In the genomic region with DNA sequence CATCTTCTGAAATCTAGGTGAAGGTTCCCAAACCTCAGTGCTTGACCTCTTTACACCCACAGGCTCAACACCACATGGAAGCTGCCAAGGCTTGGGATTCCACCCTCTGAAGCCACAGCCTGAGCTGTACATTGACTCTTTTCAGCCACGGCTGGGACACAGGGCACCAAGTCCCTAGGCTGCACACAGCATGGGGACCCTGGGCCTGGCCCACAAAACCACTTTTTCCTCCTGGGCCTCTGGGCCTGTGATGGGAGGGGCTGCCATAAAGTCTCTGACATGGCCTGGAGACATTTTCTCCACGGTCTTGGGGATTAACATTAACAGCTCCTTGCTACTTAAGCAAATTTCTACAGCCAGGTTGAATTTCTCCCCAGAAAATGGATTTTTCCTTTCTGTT, we compare ENCODE assay signal across 5 cellular contexts.
DNase-seq lines count a peak whose midpoint lies in the region; ATAC-seq, FAIRE-seq and TF ChIP-seq lines count a peak whose summit lies in the region.
"Not testable (repeated sequence)": the region's sequence is repeated elsewhere in the genome, so short reads cannot be mapped to it uniquely, and the experiment has no call there.

No MANE protein-coding gene starts in this region.

- not testable (repeated sequence) for H3K27ac Mint-ChIP-seq in activated CD4-positive, alpha-beta T cell treated with anti-CD3 and anti-CD28 coated beads, Interleukin-2, amount 10 ng/mL, durations not matched to agents 24 days and 14 days; endodermal cell

- H3K9me3 Mint-ChIP-seq in activated CD4-positive, alpha-beta T cell treated with anti-CD3 and anti-CD28 coated beads, Interleukin-2, amount 10 ng/mL, durations not matched to agents 24 days and 14 days = not testable (repeated sequence)
- peaks cover 36% of the 10 kb centered on the region for H3K9me3 Mint-ChIP-seq in endodermal cell

- H3K4me2 ChIP-seq in A549; K562 (ENCODE audit: insufficient read depth, low read length): not testable (repeated sequence)

- FAIRE-seq in A549 (lab: Jason Lieb, UNC); K562 (lab: Jason Lieb, UNC): not testable (repeated sequence)

- POLR2A ChIA-PET in A549 (lab: Yijun Ruan, JAX); HEK293 (lab: Yijun Ruan, JAX); K562 (lab: Yijun Ruan, JAX): not testable (repeated sequence)

- not testable (repeated sequence) for H3K27me3 ChIP-seq in K562 (ENCODE audit: control insufficient read depth in 2 of 2, insufficient read depth in 2 of 2, low read length in 2 of 2); endodermal cell (ENCODE audit: control insufficient read depth, insufficient read depth, low read length, poor library complexity, severe bottlenecking)

- DNase-seq in A549 (ENCODE audit: low read depth in 1 of 2, low spot score in 1 of 2); K562 (ENCODE audit: extremely low read depth in 1 of 4, low spot score in 3 of 4); endodermal cell: not testable (repeated sequence)
- DNase-seq in activated CD4-positive, alpha-beta T cell treated with anti-CD3 and anti-CD28 coated beads, Interleukin-2, amount 10 ng/mL, durations not matched to agents 24 days and 14 days = peak; percentile 35

- H4K20me1 ChIP-seq in K562 (replicated peaks; ENCODE audit: control insufficient read depth, insufficient read depth, low read length) = not testable (repeated sequence)

- not testable (repeated sequence) for TF ChIP-seq RAD21 in A549 (conservative IDR thresholded peaks at IDR 0.05 in 1 of 2, IDR thresholded peaks at IDR 0.05 in 1 of 2); K562 (CRISPR knock-in tag; conservative IDR thresholded peaks at IDR 0.05 in 1 of 2, IDR thresholded peaks at IDR 0.05 in 1 of 2)

- not testable (repeated sequence) for H3K4me3 ChIP-seq in A549; HEK293 (ENCODE audit: low read depth, low read length); K562
- peak overlapping the region; percentile 53 for H3K4me3 ChIP-seq in endodermal cell (ENCODE audit: low read length)

- 100% methylated on average over 2 of the region's 2 CpGs for WGBS in A549 (ENCODE audit: missing lambda C conversion rate)
- WGBS in K562 (ENCODE audit: insufficient coverage, low coverage, missing lambda C conversion rate) = 13% methylated on average over 2 of the region's 2 CpGs
- WGBS in endodermal cell (ENCODE audit: insufficient coverage in 1 of 2, insufficient read length in 1 of 2), 2 experiments = 95 to 100% methylated on average over 2 of the region's 2 CpGs

- peaks cover 21% of the 10 kb centered on the region for H3K36me3 Mint-ChIP-seq in activated CD4-positive, alpha-beta T cell treated with anti-CD3 and anti-CD28 coated beads, Interleukin-2, amount 10 ng/mL, durations not matched to agents 24 days and 14 days (ENCODE audit: low read depth)
- H3K36me3 Mint-ChIP-seq in endodermal cell (ENCODE audit: low read depth) = peaks cover 57% of the 10 kb centered on the region

- not testable (repeated sequence) for H3K27ac ChIP-seq in A549; HEK293 (ENCODE audit: extremely low read depth, low read depth, low read length); K562 (ENCODE audit: extremely low read depth, low read depth, low read length); endodermal cell (ENCODE audit: low read depth, low read length)

- not testable (repeated sequence) for H3K4me3 Mint-ChIP-seq in activated CD4-positive, alpha-beta T cell treated with anti-CD3 and anti-CD28 coated beads, Interleukin-2, amount 10 ng/mL, durations not matched to agents 24 days and 14 days; endodermal cell

- CTCF ChIA-PET in A549 (lab: Yijun Ruan, JAX) = interaction anchor here (0.9 kb wide), 1 partner anchor 350 kb away, joined by 4 read pairs; no protein-coding TSS in a partner anchor
- CTCF ChIA-PET in HEK293 (lab: Yijun Ruan, JAX); K562 (lab: Yijun Ruan, JAX; ENCODE audit: low intra/inter-chr PET ratio): not testable (repeated sequence)

- not testable (repeated sequence) for BruUV-seq in K562 (replicated peaks; lab: Mats Ljungman, UMichigan)

- H3K4me1 ChIP-seq in A549; HEK293 (ENCODE audit: control insufficient read depth, insufficient read depth, low read length); K562 (replicated peaks in 1 of 2; ENCODE audit: control insufficient read depth in 2 of 2, insufficient read depth in 2 of 2, low read length in 2 of 2); endodermal cell (ENCODE audit: control insufficient read depth, insufficient read depth, low read length): not testable (repeated sequence)

- H3K36me3 ChIP-seq in HEK293 (ENCODE audit: control insufficient read depth in 2 of 2, insufficient read depth in 1 of 2, low read length in 2 of 2) (peaks cover 9 to 26% of the 10 kb centered on the region in 2 experiments; a peak in 2 of 3 replicates), endodermal cell (ENCODE audit: control insufficient read depth, insufficient read depth, low read length) (peaks cover 56% of the 10 kb centered on the region)
- H3K36me3 ChIP-seq in K562 (ENCODE audit: control insufficient read depth, insufficient read depth, low read length) = not testable (repeated sequence)

- in situ Hi-C loops in K562 (cut with MboI) = not testable (repeated sequence)

- intact Hi-C loops in activated CD4-positive, alpha-beta T cell treated with anti-CD3 and anti-CD28 coated beads, Interleukin-2, amount 10 ng/mL, durations not matched to agents 24 days and 14 days (cut with micrococcal nuclease); K562 (cut with micrococcal nuclease): not testable (repeated sequence)

- not testable (repeated sequence) for TF ChIP-seq CTCF in A549 (IDR thresholded peaks at IDR 0.05); HEK293 (tag by site-specific recombination; IDR thresholded peaks at IDR 0.05); K562 (IDR thresholded peaks at IDR 0.05 in 2 of 3, conservative IDR thresholded peaks at IDR 0.05 in 1 of 3; ENCODE audit: insufficient read depth in 2 of 3, low read depth in 1 of 3, low read length in 3 of 3); endodermal cell (conservative IDR thresholded peaks at IDR 0.05)

- H3K9me1 ChIP-seq in K562 (ENCODE audit: control insufficient read depth, insufficient read depth, low read length) = not testable (repeated sequence)

- not testable (repeated sequence) for H3K27me3 Mint-ChIP-seq in activated CD4-positive, alpha-beta T cell treated with anti-CD3 and anti-CD28 coated beads, Interleukin-2, amount 10 ng/mL, durations not matched to agents 24 days and 14 days; endodermal cell (ENCODE audit: insufficient read depth)

- not testable (repeated sequence) for ATAC-seq in A549, K562

- H3K9me3 ChIP-seq in A549; HEK293 (ENCODE audit: control insufficient read depth, insufficient read depth, low read depth, low read length); K562 (replicated peaks; ENCODE audit: control insufficient read depth, insufficient read depth, low read depth, low read length): not testable (repeated sequence)
- H3K9me3 ChIP-seq in endodermal cell (ENCODE audit: control insufficient read depth, low read length) = peaks cover 52% of the 10 kb centered on the region

- not testable (repeated sequence) for H3K79me2 ChIP-seq in K562 (ENCODE audit: control insufficient read depth, insufficient read depth, low read length)

- not testable (repeated sequence) for TF ChIP-seq POLR2A in A549 (IDR thresholded peaks at IDR 0.05; ENCODE audit: low read length); K562 (conservative IDR thresholded peaks at IDR 0.05)

- H2AFZ ChIP-seq in K562 (ENCODE audit: low read depth, low read length) = not testable (repeated sequence)

- not testable (repeated sequence) for TF ChIP-seq EP300 in A549 (IDR thresholded peaks at IDR 0.05); K562 (IDR thresholded peaks at IDR 0.05; ENCODE audit: low read length)

- not testable (repeated sequence) for H3K9ac ChIP-seq in K562 (ENCODE audit: insufficient read depth in 1 of 2, low read depth in 2 of 2, low read length in 2 of 2); endodermal cell (ENCODE audit: extremely low read depth, low read length, poor library complexity, severe bottlenecking)

- not testable (repeated sequence) for H3K4me1 Mint-ChIP-seq in activated CD4-positive, alpha-beta T cell treated with anti-CD3 and anti-CD28 coated beads, Interleukin-2, amount 10 ng/mL, durations not matched to agents 24 days and 14 days
- H3K4me1 Mint-ChIP-seq in endodermal cell = peaks cover 20% of the 10 kb centered on the region

TF ChIP-seq in A549, 52 proteins besides CTCF, POLR2A, EP300 and RAD21:
- peak; percentile 23 for TF ChIP-seq ZFP36 (IDR thresholded peaks at IDR 0.05; ENCODE audit: borderline replicate concordance, partially characterized antibody)

TF ChIP-seq in HEK293, 187 proteins besides CTCF, POLR2A, EP300 and RAD21:
- TF ChIP-seq ZNF585B (tag by site-specific recombination; IDR thresholded peaks at IDR 0.05) = peak; percentile 97

TF ChIP-seq in K562, 482 proteins besides CTCF, POLR2A, EP300 and RAD21:
- TF ChIP-seq ZFP36 (IDR thresholded peaks at IDR 0.05; ENCODE audit: low read depth, low read length, partially characterized antibody) = peak; percentile 6
TF ChIP-seq in K562: peak in this region for 1; not testable (repeated sequence) for 481.
